1 cellular context compared by ENCODE assay signal in genomic region chrX:2228466-2228865, GRCh38.
TF ChIP-seq lines count a peak whose summit lies in the region.

No MANE protein-coding gene starts in this region.

TF ChIP-seq in GM23338, 12 proteins besides CTCF, POLR2A, EP300 and RAD21 (continued from another document):
- TF ChIP-seq ZNF462 (CRISPR knock-in tag; IDR thresholded peaks at IDR 0.05), result no peak
TF ChIP-seq in GM23338: peak in this region for 0.
